In the genomic region with DNA sequence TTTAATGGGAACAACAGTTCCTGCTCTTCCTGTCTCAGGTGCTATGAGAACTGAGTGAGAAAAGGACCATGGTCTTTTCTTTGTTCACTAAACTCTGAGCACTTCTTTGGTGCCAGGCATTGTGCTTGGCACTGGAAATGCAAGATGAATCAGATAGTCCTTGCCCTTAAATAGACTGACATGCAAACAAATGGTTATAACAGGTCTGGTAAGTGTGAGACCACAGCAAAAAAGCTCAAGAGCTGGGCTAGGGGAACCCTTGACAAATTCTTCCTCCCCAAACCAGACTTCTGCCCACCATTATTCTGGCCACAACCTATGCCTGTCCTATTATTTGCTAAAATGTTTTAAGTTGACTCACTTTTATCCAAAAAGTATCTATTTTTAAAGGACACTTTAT, we compare ENCODE assay signal across 3 cellular contexts.
TF ChIP-seq lines count a peak whose summit lies in the region.

No MANE protein-coding gene starts in this region.

TF ChIP-seq in liver, 16 proteins besides CTCF, POLR2A, EP300 and RAD21:
- TF ChIP-seq GABPA (IDR thresholded peaks at IDR 0.05 in 1 of 2, conservative IDR thresholded peaks at IDR 0.05 in 1 of 2) (no peak), HNF4A (conservative IDR thresholded peaks at IDR 0.05) (no peak), SP1 (IDR thresholded peaks at IDR 0.05) (no peak), FOXA2 (IDR thresholded peaks at IDR 0.05) (no peak), RXRA (IDR thresholded peaks at IDR 0.05) (no peak), FOXA1 (IDR thresholded peaks at IDR 0.05) (no peak), NR2F2 (IDR thresholded peaks at IDR 0.05) (no peak), YY1 (IDR thresholded peaks at IDR 0.05) (no peak), JUND (IDR thresholded peaks at IDR 0.05) (no peak), TAF1 (conservative IDR thresholded peaks at IDR 0.05) (no peak)
- TF ChIP-seq, protein P1, sequence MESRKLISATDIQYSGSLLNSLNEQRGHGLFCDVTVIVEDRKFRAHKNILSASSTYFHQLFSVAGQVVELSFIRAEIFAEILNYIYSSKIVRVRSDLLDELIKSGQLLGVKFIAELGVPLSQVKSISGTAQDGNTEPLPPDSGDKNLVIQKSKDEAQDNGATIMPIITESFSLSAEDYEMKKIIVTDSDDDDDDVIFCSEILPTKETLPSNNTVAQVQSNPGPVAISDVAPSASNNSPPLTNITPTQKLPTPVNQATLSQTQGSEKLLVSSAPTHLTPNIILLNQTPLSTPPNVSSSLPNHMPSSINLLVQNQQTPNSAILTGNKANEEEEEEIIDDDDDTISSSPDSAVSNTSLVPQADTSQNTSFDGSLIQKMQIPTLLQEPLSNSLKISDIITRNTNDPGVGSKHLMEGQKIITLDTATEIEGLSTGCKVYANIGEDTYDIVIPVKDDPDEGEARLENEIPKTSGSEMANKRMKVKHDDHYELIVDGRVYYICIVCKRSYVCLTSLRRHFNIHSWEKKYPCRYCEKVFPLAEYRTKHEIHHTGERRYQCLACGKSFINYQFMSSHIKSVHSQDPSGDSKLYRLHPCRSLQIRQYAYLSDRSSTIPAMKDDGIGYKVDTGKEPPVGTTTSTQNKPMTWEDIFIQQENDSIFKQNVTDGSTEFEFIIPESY (IDR thresholded peaks at IDR 0.05), result no peak
- TF ChIP-seq, protein P2, sequence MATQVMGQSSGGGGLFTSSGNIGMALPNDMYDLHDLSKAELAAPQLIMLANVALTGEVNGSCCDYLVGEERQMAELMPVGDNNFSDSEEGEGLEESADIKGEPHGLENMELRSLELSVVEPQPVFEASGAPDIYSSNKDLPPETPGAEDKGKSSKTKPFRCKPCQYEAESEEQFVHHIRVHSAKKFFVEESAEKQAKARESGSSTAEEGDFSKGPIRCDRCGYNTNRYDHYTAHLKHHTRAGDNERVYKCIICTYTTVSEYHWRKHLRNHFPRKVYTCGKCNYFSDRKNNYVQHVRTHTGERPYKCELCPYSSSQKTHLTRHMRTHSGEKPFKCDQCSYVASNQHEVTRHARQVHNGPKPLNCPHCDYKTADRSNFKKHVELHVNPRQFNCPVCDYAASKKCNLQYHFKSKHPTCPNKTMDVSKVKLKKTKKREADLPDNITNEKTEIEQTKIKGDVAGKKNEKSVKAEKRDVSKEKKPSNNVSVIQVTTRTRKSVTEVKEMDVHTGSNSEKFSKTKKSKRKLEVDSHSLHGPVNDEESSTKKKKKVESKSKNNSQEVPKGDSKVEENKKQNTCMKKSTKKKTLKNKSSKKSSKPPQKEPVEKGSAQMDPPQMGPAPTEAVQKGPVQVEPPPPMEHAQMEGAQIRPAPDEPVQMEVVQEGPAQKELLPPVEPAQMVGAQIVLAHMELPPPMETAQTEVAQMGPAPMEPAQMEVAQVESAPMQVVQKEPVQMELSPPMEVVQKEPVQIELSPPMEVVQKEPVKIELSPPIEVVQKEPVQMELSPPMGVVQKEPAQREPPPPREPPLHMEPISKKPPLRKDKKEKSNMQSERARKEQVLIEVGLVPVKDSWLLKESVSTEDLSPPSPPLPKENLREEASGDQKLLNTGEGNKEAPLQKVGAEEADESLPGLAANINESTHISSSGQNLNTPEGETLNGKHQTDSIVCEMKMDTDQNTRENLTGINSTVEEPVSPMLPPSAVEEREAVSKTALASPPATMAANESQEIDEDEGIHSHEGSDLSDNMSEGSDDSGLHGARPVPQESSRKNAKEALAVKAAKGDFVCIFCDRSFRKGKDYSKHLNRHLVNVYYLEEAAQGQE (IDR thresholded peaks at IDR 0.05), result no peak
TF ChIP-seq in liver: peak in this region for 0.

TF ChIP-seq in HepG2, 621 proteins besides CTCF, POLR2A, EP300 and RAD21 (continues in another document):
- TF ChIP-seq MAFF (IDR thresholded peaks at IDR 0.05; ENCODE audit: low read depth, low read length) (no peak), ZNF616 (CRISPR knock-in tag; IDR thresholded peaks at IDR 0.05; ENCODE audit: low read depth) (no peak), ZNF343 (CRISPR knock-in tag; IDR thresholded peaks at IDR 0.05) (no peak), ZNF614 (CRISPR knock-in tag; IDR thresholded peaks at IDR 0.05; ENCODE audit: borderline replicate concordance) (no peak), EZH2 (conservative IDR thresholded peaks at IDR 0.05; ENCODE audit: low read depth, low read length) (no peak), SMARCC2 (IDR thresholded peaks at IDR 0.05) (no peak), ZNF160 (CRISPR knock-in tag; IDR thresholded peaks at IDR 0.05) (no peak)
- TF ChIP-seq, protein P3, sequence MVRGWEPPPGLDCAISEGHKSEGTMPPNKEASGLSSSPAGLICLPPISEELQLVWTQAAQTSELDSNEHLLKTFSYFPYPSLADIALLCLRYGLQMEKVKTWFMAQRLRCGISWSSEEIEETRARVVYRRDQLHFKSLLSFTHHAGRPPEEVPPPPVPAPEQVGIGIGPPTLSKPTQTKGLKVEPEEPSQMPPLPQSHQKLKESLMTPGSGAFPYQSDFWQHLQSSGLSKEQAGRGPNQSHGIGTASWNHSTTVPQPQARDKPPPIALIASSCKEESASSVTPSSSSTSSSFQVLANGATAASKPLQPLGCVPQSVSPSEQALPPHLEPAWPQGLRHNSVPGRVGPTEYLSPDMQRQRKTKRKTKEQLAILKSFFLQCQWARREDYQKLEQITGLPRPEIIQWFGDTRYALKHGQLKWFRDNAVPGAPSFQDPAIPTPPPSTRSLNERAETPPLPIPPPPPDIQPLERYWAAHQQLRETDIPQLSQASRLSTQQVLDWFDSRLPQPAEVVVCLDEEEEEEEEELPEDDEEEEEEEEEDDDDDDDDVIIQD (CRISPR knock-in tag; IDR thresholded peaks at IDR 0.05; ENCODE audit: low read depth), result no peak
- TF ChIP-seq, protein P4, sequence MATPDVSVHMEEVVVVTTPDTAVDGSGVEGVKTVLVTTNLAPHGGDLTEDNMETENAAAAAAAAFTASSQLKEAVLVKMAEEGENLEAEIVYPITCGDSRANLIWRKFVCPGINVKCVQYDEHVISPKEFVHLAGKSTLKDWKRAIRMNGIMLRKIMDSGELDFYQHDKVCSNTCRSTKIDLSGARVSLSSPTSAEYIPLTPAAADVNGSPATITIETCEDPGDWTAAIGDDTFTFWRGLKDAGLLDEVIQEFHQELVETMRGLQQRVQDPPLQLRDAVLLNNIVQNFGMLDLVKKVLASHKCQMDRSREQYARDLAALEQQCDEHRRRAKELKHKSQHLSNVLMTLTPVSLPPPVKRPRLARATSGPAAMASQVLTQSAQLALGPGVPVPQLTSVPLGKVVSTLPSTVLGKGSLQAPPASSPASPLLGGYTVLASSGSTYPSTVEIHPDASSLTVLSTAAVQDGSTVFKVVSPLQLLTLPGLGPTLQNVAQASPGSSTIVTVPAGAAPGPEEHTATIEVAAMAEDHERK (CRISPR knock-in tag; IDR thresholded peaks at IDR 0.05; ENCODE audit: low read depth), result no peak
- TF ChIP-seq, protein P5, sequence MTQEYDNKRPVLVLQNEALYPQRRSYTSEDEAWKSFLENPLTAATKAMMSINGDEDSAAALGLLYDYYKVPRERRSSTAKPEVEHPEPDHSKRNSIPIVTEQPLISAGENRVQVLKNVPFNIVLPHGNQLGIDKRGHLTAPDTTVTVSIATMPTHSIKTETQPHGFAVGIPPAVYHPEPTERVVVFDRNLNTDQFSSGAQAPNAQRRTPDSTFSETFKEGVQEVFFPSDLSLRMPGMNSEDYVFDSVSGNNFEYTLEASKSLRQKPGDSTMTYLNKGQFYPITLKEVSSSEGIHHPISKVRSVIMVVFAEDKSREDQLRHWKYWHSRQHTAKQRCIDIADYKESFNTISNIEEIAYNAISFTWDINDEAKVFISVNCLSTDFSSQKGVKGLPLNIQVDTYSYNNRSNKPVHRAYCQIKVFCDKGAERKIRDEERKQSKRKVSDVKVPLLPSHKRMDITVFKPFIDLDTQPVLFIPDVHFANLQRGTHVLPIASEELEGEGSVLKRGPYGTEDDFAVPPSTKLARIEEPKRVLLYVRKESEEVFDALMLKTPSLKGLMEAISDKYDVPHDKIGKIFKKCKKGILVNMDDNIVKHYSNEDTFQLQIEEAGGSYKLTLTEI (CRISPR knock-in tag; conservative IDR thresholded peaks at IDR 0.05), result no peak
- TF ChIP-seq, protein P6, sequence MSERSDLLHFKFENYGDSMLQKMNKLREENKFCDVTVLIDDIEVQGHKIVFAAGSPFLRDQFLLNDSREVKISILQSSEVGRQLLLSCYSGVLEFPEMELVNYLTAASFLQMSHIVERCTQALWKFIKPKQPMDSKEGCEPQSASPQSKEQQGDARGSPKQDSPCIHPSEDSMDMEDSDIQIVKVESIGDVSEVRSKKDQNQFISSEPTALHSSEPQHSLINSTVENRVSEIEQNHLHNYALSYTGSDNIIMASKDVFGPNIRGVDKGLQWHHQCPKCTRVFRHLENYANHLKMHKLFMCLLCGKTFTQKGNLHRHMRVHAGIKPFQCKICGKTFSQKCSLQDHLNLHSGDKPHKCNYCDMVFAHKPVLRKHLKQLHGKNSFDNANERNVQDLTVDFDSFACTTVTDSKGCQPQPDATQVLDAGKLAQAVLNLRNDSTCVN (CRISPR knock-in tag; IDR thresholded peaks at IDR 0.05; ENCODE audit: borderline replicate concordance), result no peak

TF ChIP-seq in K562, 482 proteins besides CTCF, POLR2A, EP300 and RAD21:
- TF ChIP-seq PML (IDR thresholded peaks at IDR 0.05; ENCODE audit: low read length) (peak; percentile 6; the same call in 1 of the 2 replicates), ETV5 (CRISPR knock-in tag; IDR thresholded peaks at IDR 0.05; ENCODE audit: low read depth) (no peak), PHF8 (IDR thresholded peaks at IDR 0.05; ENCODE audit: borderline replicate concordance, low read length) (no peak)
